Comparison of ENCODE assay signal across 1 cellular context in the genomic region with DNA sequence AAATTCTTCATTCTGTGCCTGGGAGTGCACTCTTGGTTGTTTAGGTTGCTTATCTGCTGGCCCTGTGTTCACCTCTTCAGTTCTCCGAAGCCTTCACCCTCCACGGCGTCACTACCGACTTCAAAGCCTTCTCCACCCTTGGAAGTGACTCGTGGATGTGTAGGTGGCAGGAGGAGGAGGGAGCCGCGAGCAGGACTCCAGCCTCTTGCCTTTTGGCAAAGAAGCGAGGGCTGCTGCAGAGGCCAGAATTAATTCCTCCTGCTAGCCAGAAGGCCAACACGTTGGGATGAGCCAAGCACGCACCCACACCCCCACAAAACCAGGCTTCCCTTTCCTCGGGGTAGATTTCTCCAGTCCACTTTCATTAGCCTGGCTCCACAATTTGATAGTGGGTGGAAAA.
TF ChIP-seq lines count a peak whose summit lies in the region.

No MANE protein-coding gene starts in this region.

TF ChIP-seq in HCT116, 20 proteins besides CTCF, POLR2A, EP300 and RAD21 (continued from another document):
- TF ChIP-seq, protein P1, sequence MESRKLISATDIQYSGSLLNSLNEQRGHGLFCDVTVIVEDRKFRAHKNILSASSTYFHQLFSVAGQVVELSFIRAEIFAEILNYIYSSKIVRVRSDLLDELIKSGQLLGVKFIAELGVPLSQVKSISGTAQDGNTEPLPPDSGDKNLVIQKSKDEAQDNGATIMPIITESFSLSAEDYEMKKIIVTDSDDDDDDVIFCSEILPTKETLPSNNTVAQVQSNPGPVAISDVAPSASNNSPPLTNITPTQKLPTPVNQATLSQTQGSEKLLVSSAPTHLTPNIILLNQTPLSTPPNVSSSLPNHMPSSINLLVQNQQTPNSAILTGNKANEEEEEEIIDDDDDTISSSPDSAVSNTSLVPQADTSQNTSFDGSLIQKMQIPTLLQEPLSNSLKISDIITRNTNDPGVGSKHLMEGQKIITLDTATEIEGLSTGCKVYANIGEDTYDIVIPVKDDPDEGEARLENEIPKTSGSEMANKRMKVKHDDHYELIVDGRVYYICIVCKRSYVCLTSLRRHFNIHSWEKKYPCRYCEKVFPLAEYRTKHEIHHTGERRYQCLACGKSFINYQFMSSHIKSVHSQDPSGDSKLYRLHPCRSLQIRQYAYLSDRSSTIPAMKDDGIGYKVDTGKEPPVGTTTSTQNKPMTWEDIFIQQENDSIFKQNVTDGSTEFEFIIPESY (IDR thresholded peaks at IDR 0.05; ENCODE audit: extremely low read depth, insufficient replicate concordance, low read length), result no peak
- TF ChIP-seq, protein P2, sequence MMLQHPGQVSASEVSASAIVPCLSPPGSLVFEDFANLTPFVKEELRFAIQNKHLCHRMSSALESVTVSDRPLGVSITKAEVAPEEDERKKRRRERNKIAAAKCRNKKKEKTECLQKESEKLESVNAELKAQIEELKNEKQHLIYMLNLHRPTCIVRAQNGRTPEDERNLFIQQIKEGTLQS (IDR thresholded peaks at IDR 0.05), result no peak
- TF ChIP-seq JUND (IDR thresholded peaks at IDR 0.05) (no peak), SRF (IDR thresholded peaks at IDR 0.05; ENCODE audit: low read depth) (no peak), CEBPB (IDR thresholded peaks at IDR 0.05; ENCODE audit: low read depth) (no peak), EGR1 (IDR thresholded peaks at IDR 0.05; ENCODE audit: low read depth) (no peak), CBX3 (IDR thresholded peaks at IDR 0.05; ENCODE audit: low read depth) (no peak), ZFX (IDR thresholded peaks at IDR 0.05) (no peak)
- TF ChIP-seq, protein P3, sequence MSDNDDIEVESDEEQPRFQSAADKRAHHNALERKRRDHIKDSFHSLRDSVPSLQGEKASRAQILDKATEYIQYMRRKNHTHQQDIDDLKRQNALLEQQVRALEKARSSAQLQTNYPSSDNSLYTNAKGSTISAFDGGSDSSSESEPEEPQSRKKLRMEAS (IDR thresholded peaks at IDR 0.05), result no peak
